Comparison of ENCODE assay signal across 10 cellular contexts in the genomic region with DNA sequence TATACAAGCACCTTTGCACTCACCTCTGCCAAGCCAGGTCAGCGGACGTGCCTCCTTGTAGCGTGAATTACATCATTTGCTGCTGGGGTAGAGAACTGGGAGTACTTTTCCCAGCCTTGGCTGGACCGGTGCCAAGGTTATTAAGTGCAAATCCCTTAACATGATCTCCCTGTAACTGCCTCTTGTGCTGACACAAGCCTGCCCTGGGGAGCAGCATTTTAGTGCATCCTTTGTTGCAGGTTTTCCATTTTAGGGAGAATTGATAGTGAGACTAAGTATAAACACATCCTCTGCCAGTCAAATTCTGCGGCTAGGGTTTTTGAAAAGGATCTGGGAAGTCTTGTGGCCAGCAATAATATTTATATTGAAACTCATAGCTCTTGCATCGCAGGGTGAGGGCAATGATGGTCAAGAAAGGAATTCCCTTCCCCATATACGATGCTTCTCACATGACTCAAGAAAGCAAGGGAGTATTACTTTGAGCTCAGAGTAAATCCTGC. TPM values are rescaled to one million over a fixed set of nuclear protein-coding genes. Genes with fewer than 3 reads are reported as not detected.
A peak's percentile ranks its signal among the peaks of the same experiment; 100 is the strongest.
DNase-seq lines count a peak whose midpoint lies in the region; ATAC-seq and TF ChIP-seq lines count a peak whose summit lies in the region.
"Had no signal": no experiment of that assay in that cellular context is flagged by ENCODE, and none has a peak within 500 bp of the region (broad histone marks: within the 10 kb centered on the region; RNA-seq: fewer than 3 reads in every experiment).

No MANE protein-coding gene starts in this region.

- H3K27ac ChIP-seq in epithelial cell of prostate = no peak overlapping the region
- H3K27ac ChIP-seq in neuronal stem cell (replicated peaks; ENCODE audit: low read length) = no peak overlapping the region
- H3K27ac ChIP-seq: KMS-11 had no signal

- no peak for ATAC-seq in HG03442 (IDR thresholded peaks at IDR 0.05; ENCODE audit: unreplicated experiment)

- H4K8ac ChIP-seq in neuronal stem cell (ENCODE audit: low read depth, low read length) = no peak overlapping the region

- H4K91ac ChIP-seq in neuronal stem cell (ENCODE audit: low read depth, low read length, poor library complexity) = no peak overlapping the region

- no peak overlapping the region for H2BK15ac ChIP-seq in neuronal stem cell (ENCODE audit: low read length)

- WGBS in neuronal stem cell (ENCODE audit: extremely low coverage in 2 of 2, insufficient read length in 2 of 2, insufficient replicate concordance in 1 of 2), 2 donors = no CpG with 5 or more reads among the region's 7 CpGs

- no peak overlapping the region for H3K14ac ChIP-seq in neuronal stem cell (ENCODE audit: low read length)

- no peaks in the 10 kb centered on the region for H3K36me3 ChIP-seq in neuronal stem cell (replicated peaks in 1 of 2; ENCODE audit: control insufficient read depth in 2 of 2, insufficient read depth in 2 of 2, low read length in 2 of 2)

- no peak overlapping the region for H3K4me2 ChIP-seq in neuronal stem cell (ENCODE audit: insufficient read depth, low read length, poor library complexity, severe bottlenecking)
- H3K4me2 ChIP-seq: KMS-11 had no signal

- DNase-seq in GOT3 (lab: John Stamatoyannopoulos, UW) (peak; percentile 11), NCI-H524 treated with DMSO at 0.1 percent for 48 hours (lab: John Stamatoyannopoulos, UW) (peak; percentile 51), epithelial cell of prostate (ENCODE audit: low read depth, low spot score) (peak; percentile 44), retinal pigment epithelial cell (ENCODE audit: low read depth) (peak; percentile 96), neuronal stem cell (ENCODE audit: low spot score) (no peak), islet precursor cell (no peak)
- no peak for DNase-seq in activated naive CD4-positive, alpha-beta T cell treated with anti-CD3 and anti-CD28 coated beads, Interleukin-2, amount 50 U/mL, for 16 hours
- DNase-seq: activated gamma-delta T cell treated with Interleukin-2 at 50 U/mL for 16 hours had no signal

- H2BK12ac ChIP-seq in neuronal stem cell (ENCODE audit: low read length) = no peak overlapping the region

- no peaks in the 10 kb centered on the region for H3K9me3 ChIP-seq in neuronal stem cell (replicated peaks in 1 of 2; ENCODE audit: control insufficient read depth in 2 of 2, insufficient read depth in 1 of 2, low read depth in 1 of 2, low read length in 2 of 2)

- no peak for TF ChIP-seq CTCF in retinal pigment epithelial cell (conservative IDR thresholded peaks at IDR 0.05; ENCODE audit: low read depth, low read length)

- H2BK5ac ChIP-seq in neuronal stem cell (ENCODE audit: low read length) = no peak overlapping the region

- H3K9ac ChIP-seq in neuronal stem cell (ENCODE audit: low read depth, low read length, poor library complexity) = no peak overlapping the region
- H3K9ac ChIP-seq: KMS-11 had no signal

- H3K18ac ChIP-seq in neuronal stem cell (ENCODE audit: low read length) = no peak overlapping the region

- no peak overlapping the region for H3K23ac ChIP-seq in neuronal stem cell (ENCODE audit: low read depth, low read length, poor library complexity)

- H2AK5ac ChIP-seq in neuronal stem cell (ENCODE audit: low read depth, low read length) = no peak overlapping the region

- no peaks in the 10 kb centered on the region for H3K79me1 ChIP-seq in neuronal stem cell (ENCODE audit: low read depth, low read length)

- no peak overlapping the region for H2AFZ ChIP-seq in neuronal stem cell (ENCODE audit: low read length)

- no peaks in the 10 kb centered on the region for H3K27me3 ChIP-seq in neuronal stem cell (ENCODE audit: control insufficient read depth in 3 of 3, insufficient read depth in 3 of 3, low read depth in 1 of 3, low read length in 3 of 3)

- H3K4me3 ChIP-seq in retinal pigment epithelial cell (ENCODE audit: low read length) (no peak overlapping the region), neuronal stem cell (ENCODE audit: low read length in 2 of 2) (no peak overlapping the region)

- H3K4ac ChIP-seq in neuronal stem cell (ENCODE audit: low read length) = no peak overlapping the region

- no peak overlapping the region for H2BK120ac ChIP-seq in neuronal stem cell (ENCODE audit: low read depth, low read length)

- H3K4me1 ChIP-seq in neuronal stem cell (ENCODE audit: control insufficient read depth in 2 of 2, insufficient read depth in 1 of 2, low read depth in 1 of 2, low read length in 2 of 2) = no peaks in the 10 kb centered on the region

RNA-seq across cellular contexts. Expression of a gene that starts 32.7 kb away (rescaled TPM):
- 5.6 TPM for polyA plus RNA-seq in neuronal stem cell (2013, experiment 1 of 2)
- polyA plus RNA-seq in neuronal stem cell (2013, experiment 2 of 2) = 5.9 TPM

RNA-seq across cellular contexts. Expression of a gene that starts 50.5 kb away (rescaled TPM):
- polyA plus RNA-seq in neuronal stem cell (2013, experiment 1 of 2) = 8.9 TPM
- 8.5 TPM for polyA plus RNA-seq in neuronal stem cell (2013, experiment 2 of 2)

Comparison
In these comparisons a context has a peak if more than half of its experiments do, and no peak if none do; other contexts are left out.
1. DNase-seq: peak in GOT3 (single experiment), NCI-H524 treated with DMSO at 0.1 percent for 48 hours (single experiment), epithelial cell of prostate (single experiment) and retinal pigment epithelial cell (single experiment); none in neuronal stem cell (single experiment), activated naive CD4-positive, alpha-beta T cell treated with anti-CD3 and anti-CD28 coated beads, Interleukin-2, amount 50 U/mL, for 16 hours (single experiment) and islet precursor cell (single experiment).